17 cellular contexts compared by ENCODE assay signal in the genomic region with DNA sequence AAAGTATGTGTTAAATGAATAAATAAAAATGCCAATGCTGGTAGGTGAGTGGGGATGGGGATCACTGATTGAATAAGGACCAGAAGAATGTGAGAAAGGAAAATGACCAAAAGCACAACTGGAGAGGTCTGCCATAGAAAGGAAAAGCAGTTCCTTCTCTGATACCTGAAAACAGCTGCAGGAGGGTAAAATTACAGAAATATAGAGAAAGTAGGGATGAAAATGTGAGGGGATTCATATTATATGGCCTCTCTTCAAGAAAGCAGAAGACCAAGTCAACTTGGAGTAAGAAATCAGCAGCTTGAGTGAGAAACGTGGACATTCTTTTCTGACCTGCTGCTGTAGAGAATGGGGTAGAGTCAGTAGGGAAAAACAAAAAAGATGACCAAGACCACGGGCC.
A peak's percentile ranks its signal among the peaks of the same experiment; 100 is the strongest.
DNase-seq lines count a peak whose midpoint lies in the region; ATAC-seq, FAIRE-seq and TF ChIP-seq lines count a peak whose summit lies in the region.
"Had no signal": no experiment of that assay in that cellular context is flagged by ENCODE, and none has a peak within 500 bp of the region (broad histone marks: within the 10 kb centered on the region; RNA-seq: fewer than 3 reads in every experiment).

No MANE protein-coding gene starts in this region.

- no peaks in the 10 kb centered on the region for H3K27me3 Mint-ChIP-seq in activated CD4-positive, alpha-beta T cell treated with anti-CD3 and anti-CD28 coated beads, Interleukin-2, amount 10 ng/mL, durations not matched to agents 24 days and 14 days
- H3K27me3 Mint-ChIP-seq in T-helper 17 cell = no peaks in the 10 kb centered on the region
- H3K27me3 Mint-ChIP-seq in CD4-positive, alpha-beta T cell = no peaks in the 10 kb centered on the region
- H3K27me3 Mint-ChIP-seq: CD4-positive, alpha-beta memory T cell; IgD-negative memory B cell had no signal

- H3K27ac ChIP-seq in HL-60 (replicated peaks) (peak overlapping the region; percentile 1; the same call in 1 of the 2 replicates), K562 (ENCODE audit: extremely low read depth, low read depth, low read length) (peak overlapping the region; percentile 57)
- no peak overlapping the region for H3K27ac ChIP-seq in CD4-positive, alpha-beta T cell (ENCODE audit: low read depth, low read length)

- H3K27me3 ChIP-seq in HL-60 (ENCODE audit: insufficient read depth, poor library complexity, severe bottlenecking) (no peaks in the 10 kb centered on the region), K562 (ENCODE audit: control insufficient read depth in 2 of 2, insufficient read depth in 2 of 2, low read length in 2 of 2) (no peaks in the 10 kb centered on the region)
- H3K27me3 ChIP-seq in CD4-positive, alpha-beta T cell (ENCODE audit: control insufficient read depth, insufficient read depth, low read length) = no peaks in the 10 kb centered on the region

- H3K4me2 ChIP-seq in K562 (ENCODE audit: insufficient read depth, low read length) = peak overlapping the region; percentile 24; the same call in 1 of the 2 replicates

- CTCF ChIA-PET in K562 (lab: Yijun Ruan, JAX; ENCODE audit: low intra/inter-chr PET ratio) = no interaction called here
- CTCF ChIA-PET in CD4-positive, alpha-beta T cell (lab: Charles Lee) = no interaction called here

- no peak overlapping the region for H3K4me3 ChIP-seq in HL-60 (replicated peaks; ENCODE audit: insufficient read depth, low read length)
- H3K4me3 ChIP-seq in K562 = no peak overlapping the region

- H3K27ac Mint-ChIP-seq in activated CD4-positive, alpha-beta T cell treated with anti-CD3 and anti-CD28 coated beads, Interleukin-2, amount 10 ng/mL, durations not matched to agents 24 days and 14 days = peak overlapping the region; percentile 0
- no peak overlapping the region for H3K27ac Mint-ChIP-seq in T-helper 17 cell
- no peak overlapping the region for H3K27ac Mint-ChIP-seq in CD4-positive, alpha-beta T cell
- H3K27ac Mint-ChIP-seq: CD4-positive, alpha-beta memory T cell; IgD-negative memory B cell had no signal

- H3K4me1 ChIP-seq in K562 (replicated peaks in 1 of 2; ENCODE audit: control insufficient read depth in 2 of 2, insufficient read depth in 2 of 2, low read length in 2 of 2) = peaks cover 16 to 49% of the 10 kb centered on the region in 2 experiments

- no peaks in the 10 kb centered on the region for H3K79me2 ChIP-seq in K562 (ENCODE audit: control insufficient read depth, insufficient read depth, low read length)

- no peak for DNase-seq in activated CD4-positive, alpha-beta T cell treated with anti-CD3 and anti-CD28 coated beads, Interleukin-2, amount 10 ng/mL, durations not matched to agents 24 days and 14 days
- DNase-seq in activated CD4-positive, alpha-beta T cell treated with anti-CD3 and anti-CD28 coated beads for 4 hours = no peak
- DNase-seq in HL-60 (ENCODE audit: low read depth in 1 of 2, low spot score in 1 of 2) (no peak), K562 (ENCODE audit: extremely low read depth in 1 of 4, low spot score in 3 of 4) (no peak), EL (no peak), NCI-H1417 treated with DMSO at 0.1 percent for 48 hours (lab: John Stamatoyannopoulos, UW) (no peak), T-helper 17 cell (no peak)
- no peak for DNase-seq in CD4-positive, alpha-beta T cell
- DNase-seq: 8988T; C1 segment of cervical spinal cord; CD4-positive, alpha-beta memory T cell; DMS153; GOT3; H7 had no signal

- no peak for TF ChIP-seq POLR2A in K562 (conservative IDR thresholded peaks at IDR 0.05)

- no TSS peak for BruUV-seq in K562 (replicated peaks; lab: Mats Ljungman, UMichigan)

- no peak for FAIRE-seq in K562 (lab: Jason Lieb, UNC)
- FAIRE-seq: GM18507, HepG2 had no signal

- H3K9me1 ChIP-seq in K562 (ENCODE audit: control insufficient read depth, insufficient read depth, low read length) = no peaks in the 10 kb centered on the region

- peaks cover 43% of the 10 kb centered on the region for H3K36me3 Mint-ChIP-seq in activated CD4-positive, alpha-beta T cell treated with anti-CD3 and anti-CD28 coated beads, Interleukin-2, amount 10 ng/mL, durations not matched to agents 24 days and 14 days (ENCODE audit: low read depth)
- peaks cover 11% of the 10 kb centered on the region for H3K36me3 Mint-ChIP-seq in T-helper 17 cell (ENCODE audit: low read depth)
- peaks cover 21% of the 10 kb centered on the region for H3K36me3 Mint-ChIP-seq in CD4-positive, alpha-beta T cell (ENCODE audit: low read depth)

- H3K36me3 ChIP-seq in K562 (ENCODE audit: control insufficient read depth, insufficient read depth, low read length) = peaks cover 10% of the 10 kb centered on the region; the same call in 2 of the 3 replicates

- H3K9me3 ChIP-seq in K562 (replicated peaks; ENCODE audit: control insufficient read depth, insufficient read depth, low read depth, low read length) (peaks cover 3% of the 10 kb centered on the region; the same call in 1 of the 2 replicates), T-helper 17 cell (ENCODE audit: control insufficient read depth, low read length, poor library complexity, severe bottlenecking) (no peaks in the 10 kb centered on the region)
- no peaks in the 10 kb centered on the region for H3K9me3 ChIP-seq in CD4-positive, alpha-beta T cell (ENCODE audit: control insufficient read depth, low read length)

- no peaks in the 10 kb centered on the region for H4K20me1 ChIP-seq in K562 (replicated peaks; ENCODE audit: control insufficient read depth, insufficient read depth, low read length)

- H3K4me3 Mint-ChIP-seq in activated CD4-positive, alpha-beta T cell treated with anti-CD3 and anti-CD28 coated beads, Interleukin-2, amount 10 ng/mL, durations not matched to agents 24 days and 14 days = no peak overlapping the region
- no peak overlapping the region for H3K4me3 Mint-ChIP-seq in T-helper 17 cell
- H3K4me3 Mint-ChIP-seq in CD4-positive, alpha-beta T cell = no peak overlapping the region
- H3K4me3 Mint-ChIP-seq: CD4-positive, alpha-beta memory T cell; IgD-negative memory B cell had no signal

- TF ChIP-seq CTCF in HL-60 (IDR thresholded peaks at IDR 0.05; ENCODE audit: insufficient read depth, low read length) (no peak), K562 (IDR thresholded peaks at IDR 0.05 in 2 of 3, conservative IDR thresholded peaks at IDR 0.05 in 1 of 3; ENCODE audit: insufficient read depth in 2 of 3, low read depth in 1 of 3, low read length in 3 of 3) (no peak)
- TF ChIP-seq CTCF in CD4-positive, alpha-beta T cell (IDR thresholded peaks at IDR 0.05) = no peak

- TF ChIP-seq EP300 in K562 (IDR thresholded peaks at IDR 0.05; ENCODE audit: low read length) = no peak

- POLR2A ChIA-PET in K562 (lab: Yijun Ruan, JAX) = interaction anchor here (1.2 kb wide), 1 partner anchor 16 kb away, joined by 5 read pairs; no protein-coding TSS in a partner anchor
- POLR2A ChIA-PET in CD4-positive, alpha-beta T cell (lab: Charles Lee) = no interaction called here

- intact Hi-C loops in activated CD4-positive, alpha-beta T cell treated with anti-CD3 and anti-CD28 coated beads, Interleukin-2, amount 10 ng/mL, durations not matched to agents 24 days and 14 days (cut with micrococcal nuclease) = no loop called here
- intact Hi-C loops in K562 (cut with micrococcal nuclease) = loop anchor here (1.0 to 5.0 kb wide), 2 partner anchors 17 to 116 kb away; no protein-coding TSS in a partner anchor
- intact Hi-C loops in CD4-positive, alpha-beta T cell (cut with DNase I, micrococcal nuclease) = no loop called here

- in situ Hi-C loops in K562 (cut with MboI) = no loop called here

- peak overlapping the region; percentile 56 for H2AFZ ChIP-seq in K562 (ENCODE audit: low read depth, low read length)

- H3K9me3 Mint-ChIP-seq in activated CD4-positive, alpha-beta T cell treated with anti-CD3 and anti-CD28 coated beads, Interleukin-2, amount 10 ng/mL, durations not matched to agents 24 days and 14 days = no peaks in the 10 kb centered on the region
- peaks cover 2% of the 10 kb centered on the region for H3K9me3 Mint-ChIP-seq in CD4-positive, alpha-beta T cell

- ATAC-seq in K562 (peak; percentile 58), T-helper 17 cell (no peak)
- ATAC-seq in CD4-positive, alpha-beta T cell (ENCODE audit: poor library complexity) = no peak
- ATAC-seq: HepG2 had no signal

- peaks cover 7% of the 10 kb centered on the region for H3K4me1 Mint-ChIP-seq in activated CD4-positive, alpha-beta T cell treated with anti-CD3 and anti-CD28 coated beads, Interleukin-2, amount 10 ng/mL, durations not matched to agents 24 days and 14 days
- H3K4me1 Mint-ChIP-seq in T-helper 17 cell = peaks cover 2% of the 10 kb centered on the region
- no peaks in the 10 kb centered on the region for H3K4me1 Mint-ChIP-seq in CD4-positive, alpha-beta T cell (ENCODE audit: low read depth)
- H3K4me1 Mint-ChIP-seq: CD4-positive, alpha-beta memory T cell; IgD-negative memory B cell had no signal

- TF ChIP-seq RAD21 in K562 (CRISPR knock-in tag; conservative IDR thresholded peaks at IDR 0.05 in 1 of 2, IDR thresholded peaks at IDR 0.05 in 1 of 2) = no peak

- peak overlapping the region in 1 of 2 experiments; percentile 15; a peak in 1 of 4 replicates for H3K9ac ChIP-seq in K562 (ENCODE audit: insufficient read depth in 1 of 2, low read depth in 2 of 2, low read length in 2 of 2)

- 4% methylated on average over 2 of the region's 2 CpGs for WGBS in K562 (ENCODE audit: insufficient coverage, low coverage, missing lambda C conversion rate)

TF ChIP-seq in K562, 482 proteins besides CTCF, POLR2A, EP300 and RAD21 (continues in another document):
- TF ChIP-seq POLR2AphosphoS5 (IDR thresholded peaks at IDR 0.05; ENCODE audit: control insufficient read depth, insufficient read depth, low read depth, low read length) (no peak), ZNF12 (CRISPR knock-in tag; IDR thresholded peaks at IDR 0.05) (no peak), NFRKB (IDR thresholded peaks at IDR 0.05; ENCODE audit: low read depth) (no peak), MBD2 (IDR thresholded peaks at IDR 0.05; ENCODE audit: borderline replicate concordance, low read depth) (no peak), ZNF431 (CRISPR knock-in tag; IDR thresholded peaks at IDR 0.05) (no peak), ZNF347 (CRISPR knock-in tag; IDR thresholded peaks at IDR 0.05; ENCODE audit: low read depth) (no peak), PRMT5 (CRISPR knock-in tag; IDR thresholded peaks at IDR 0.05) (no peak), HNRNPLL (IDR thresholded peaks at IDR 0.05; ENCODE audit: low read depth, low read length, poor library complexity, severe bottlenecking) (no peak), RHOXF2B (CRISPR knock-in tag; conservative IDR thresholded peaks at IDR 0.05) (no peak), HMGN3 (IDR thresholded peaks at IDR 0.05; ENCODE audit: borderline replicate concordance, extremely low read depth, insufficient read length, low read depth, low read length) (no peak), KDM2B (CRISPR knock-in tag; IDR thresholded peaks at IDR 0.05) (no peak)
- TF ChIP-seq, protein P1, sequence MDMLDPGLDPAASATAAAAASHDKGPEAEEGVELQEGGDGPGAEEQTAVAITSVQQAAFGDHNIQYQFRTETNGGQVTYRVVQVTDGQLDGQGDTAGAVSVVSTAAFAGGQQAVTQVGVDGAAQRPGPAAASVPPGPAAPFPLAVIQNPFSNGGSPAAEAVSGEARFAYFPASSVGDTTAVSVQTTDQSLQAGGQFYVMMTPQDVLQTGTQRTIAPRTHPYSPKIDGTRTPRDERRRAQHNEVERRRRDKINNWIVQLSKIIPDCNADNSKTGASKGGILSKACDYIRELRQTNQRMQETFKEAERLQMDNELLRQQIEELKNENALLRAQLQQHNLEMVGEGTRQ (CRISPR knock-in tag; IDR thresholded peaks at IDR 0.05) = no peak
